1 cellular context compared by ENCODE assay signal in genomic region chr5:158446761-158447160, GRCh38.
A peak's percentile ranks its signal among the peaks of the same experiment; 100 is the strongest.
TF ChIP-seq lines count a peak whose summit lies in the region.
"Not testable (repeated sequence)": the region's sequence is repeated elsewhere in the genome, so short reads cannot be mapped to it uniquely, and the experiment has no call there.

No MANE protein-coding gene starts in this region.

TF ChIP-seq in HepG2, 621 proteins besides CTCF, POLR2A, EP300 and RAD21 (continued from another document):
- peak; percentile 58 for TF ChIP-seq ARID5B (CRISPR knock-in tag; IDR thresholded peaks at IDR 0.05)
- TF ChIP-seq ZFX (CRISPR knock-in tag; IDR thresholded peaks at IDR 0.05; ENCODE audit: low read depth), result peak; percentile 28; the same call in 1 of the 2 replicates
- peak; percentile 53 for TF ChIP-seq SALL1 (CRISPR knock-in tag; IDR thresholded peaks at IDR 0.05)
- peak; percentile 64; the same call in 1 of the 2 replicates for TF ChIP-seq ZMYM4 (CRISPR knock-in tag; IDR thresholded peaks at IDR 0.05)
- TF ChIP-seq ZNF687 (CRISPR knock-in tag; IDR thresholded peaks at IDR 0.05), result peak; percentile 25; the same call in 1 of the 2 replicates
- peak; percentile 24; the same call in 1 of the 2 replicates for TF ChIP-seq KDM5B (CRISPR knock-in tag; IDR thresholded peaks at IDR 0.05; ENCODE audit: borderline replicate concordance)
- 0 out of 2 replicates have a peak, but pooled peaks have one; percentile 12 for TF ChIP-seq ZNF644 (CRISPR knock-in tag; IDR thresholded peaks at IDR 0.05; ENCODE audit: low read depth)
- TF ChIP-seq FOXP1, NONO (IDR thresholded peaks at IDR 0.05): not testable (repeated sequence)
- TF ChIP-seq FOXP1 (CRISPR knock-in tag; IDR thresholded peaks at IDR 0.05), result 0 out of 2 replicates have a peak, but pooled peaks have one; percentile 8
- peak; percentile 43; the same call in 1 of the 2 replicates for TF ChIP-seq ZMYM3 (CRISPR knock-in tag; IDR thresholded peaks at IDR 0.05)
- TF ChIP-seq NONO (CRISPR knock-in tag; conservative IDR thresholded peaks at IDR 0.05), result 0 out of 2 replicates have a peak, but pooled peaks have one; percentile 23
- 0 out of 2 replicates have a peak, but pooled peaks have one; percentile 55 for TF ChIP-seq ZNF564 (CRISPR knock-in tag; IDR thresholded peaks at IDR 0.05)
- TF ChIP-seq ONECUT2 (CRISPR knock-in tag; IDR thresholded peaks at IDR 0.05), result peak; percentile 76; the same call in 1 of the 2 replicates
- peak; percentile 59; the same call in 1 of the 2 replicates for TF ChIP-seq AHDC1 (CRISPR knock-in tag; IDR thresholded peaks at IDR 0.05; ENCODE audit: borderline replicate concordance)
- peak; percentile 52 for TF ChIP-seq GATAD2A (CRISPR knock-in tag; IDR thresholded peaks at IDR 0.05)
- TF ChIP-seq FOXA3 (CRISPR knock-in tag; IDR thresholded peaks at IDR 0.05), result peak; percentile 49
- peak; percentile 91 for TF ChIP-seq ZNF281 (CRISPR knock-in tag; IDR thresholded peaks at IDR 0.05; ENCODE audit: borderline replicate concordance)
